In the genomic region with DNA sequence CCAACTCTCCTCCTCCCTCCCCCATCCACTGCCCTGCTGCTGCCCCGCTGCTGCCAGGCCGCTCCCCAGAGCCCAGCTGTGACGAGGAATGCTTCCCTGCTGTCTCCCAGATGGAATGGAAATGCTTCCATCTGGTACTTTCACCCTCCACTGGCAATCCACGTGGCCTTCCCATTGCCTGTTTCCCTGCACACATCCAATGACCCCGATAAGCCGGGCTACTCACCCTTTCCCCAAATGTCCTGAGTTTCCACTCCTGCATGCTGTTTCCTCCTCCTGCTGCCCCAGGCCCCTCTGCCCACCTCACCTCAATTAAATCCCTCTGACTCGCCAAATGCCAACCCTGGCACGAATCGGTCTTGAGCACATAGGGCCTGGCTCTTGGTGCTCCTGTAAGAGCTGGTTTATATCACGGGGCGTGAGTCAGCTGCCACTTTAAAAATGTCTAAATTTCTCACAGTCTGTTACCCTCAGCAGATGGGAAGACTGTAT, we compare ENCODE assay signal across 17 cellular contexts. TPM values are rescaled to one million over a fixed set of nuclear protein-coding genes. Genes with fewer than 3 reads are reported as not detected.
DNase-seq lines count a peak whose midpoint lies in the region; ATAC-seq and TF ChIP-seq lines count a peak whose summit lies in the region.
"Had no signal": no experiment of that assay in that cellular context is flagged by ENCODE, and none has a peak within 500 bp of the region (broad histone marks: within the 10 kb centered on the region; RNA-seq: fewer than 3 reads in every experiment).

No MANE protein-coding gene starts in this region.

- H3K27me3 Mint-ChIP-seq in WTC11 (ENCODE audit: low read depth) = no peaks in the 10 kb centered on the region
- H3K27me3 Mint-ChIP-seq: activated T-helper 17 cell treated with anti-CD3 and anti-CD28 coated beads, Interleukin-2, amount 50 U/mL, for 72 hours had no signal

- H3K4me1 ChIP-seq in GM23248 (ENCODE audit: insufficient read depth) (peaks cover 20% of the 10 kb centered on the region), aorta (ENCODE audit: control insufficient read depth in 1 of 2, insufficient read depth in 2 of 2, low read length in 2 of 2) (no peaks in the 10 kb centered on the region)

- H3K36me3 ChIP-seq in GM23248 (ENCODE audit: low read depth) (peaks cover 39% of the 10 kb centered on the region), aorta (ENCODE audit: control insufficient read depth in 1 of 2, insufficient read depth in 2 of 2, low read length in 1 of 2) (peaks cover 6 to 17% of the 10 kb centered on the region in 2 donors)

- TF ChIP-seq CTCF in WTC11 (IDR thresholded peaks at IDR 0.05) = no peak

- peak overlapping the region; percentile 8; the same call in 1 of the 2 replicates for H3K27ac Mint-ChIP-seq in WTC11
- H3K27ac Mint-ChIP-seq: activated T-helper 17 cell treated with anti-CD3 and anti-CD28 coated beads, Interleukin-2, amount 50 U/mL, for 72 hours had no signal

- in situ Hi-C loops in GM23248 (cut with MboI) = no loop called here

- peaks cover 36% of the 10 kb centered on the region for H3F3A ChIP-seq in GM23248 (ENCODE audit: insufficient read depth)

- intact Hi-C loops in aorta (cut with DNase I) = loop anchor here in 1 of 2 donors (5.0 to 10.0 kb wide), 2 partner anchors 37 to 270 kb away; no protein-coding TSS in a partner anchor

- H3K36me3 Mint-ChIP-seq in WTC11 = peaks cover 81% of the 10 kb centered on the region

- no peaks in the 10 kb centered on the region for H3K9me3 Mint-ChIP-seq in WTC11
- H3K9me3 Mint-ChIP-seq: activated T-helper 17 cell treated with anti-CD3 and anti-CD28 coated beads, Interleukin-2, amount 50 U/mL, for 72 hours had no signal

- H3K9me3 ChIP-seq in GM23248 (ENCODE audit: low read depth) = no peaks in the 10 kb centered on the region
- no peaks in the 10 kb centered on the region for H3K9me3 ChIP-seq in aorta (ENCODE audit: control insufficient read depth, low read length)
- H3K9me3 ChIP-seq: SJSA1 had no signal

- CTCF ChIA-PET in WTC11 (lab: Charles Lee) = interaction anchor here (0.6 to 1.6 kb wide), 3 partner anchors 29 to 243 kb away, joined by 3 to 4 read pairs (median 3); no protein-coding TSS in a partner anchor

- H3K9me2 ChIP-seq in GM23248 (ENCODE audit: insufficient read depth) = no peaks in the 10 kb centered on the region

- POLR2A ChIA-PET in WTC11 (lab: Charles Lee) = interaction anchor here (0.5 kb wide), 1 partner anchor 1203 kb away, joined by 3 read pairs; no protein-coding TSS in a partner anchor

- H2AFZ ChIP-seq in GM23248 = peak overlapping the region; percentile 51; the same call in 1 of the 2 replicates

- no peaks in the 10 kb centered on the region for H3K27me3 ChIP-seq in GM23248 (replicated peaks; ENCODE audit: insufficient read depth)
- H3K27me3 ChIP-seq in aorta (ENCODE audit: control insufficient read depth in 1 of 2, insufficient read depth in 2 of 2, low read length in 1 of 2) = no peaks in the 10 kb centered on the region
- H3K27me3 ChIP-seq: SJSA1 had no signal

- no peak overlapping the region for H3K4me3 Mint-ChIP-seq in WTC11
- H3K4me3 Mint-ChIP-seq: activated T-helper 17 cell treated with anti-CD3 and anti-CD28 coated beads, Interleukin-2, amount 50 U/mL, for 72 hours had no signal

- WGBS in GM23248 (ENCODE audit: low coverage in 1 of 2, low lambda C conversion rate in 2 of 2, missing lambda C conversion rate in 2 of 2), 2 experiments = 49 to 52% methylated on average over 11 of the region's 11 CpGs
- WGBS in aorta, 2 donors = 75 to 86% methylated on average over 11 of the region's 11 CpGs

- peaks cover 7% of the 10 kb centered on the region; the same call in 1 of the 2 replicates for H3K4me1 Mint-ChIP-seq in WTC11
- H3K4me1 Mint-ChIP-seq: activated T-helper 17 cell treated with anti-CD3 and anti-CD28 coated beads, Interleukin-2, amount 50 U/mL, for 72 hours had no signal

- H3K79me2 ChIP-seq in GM23248 (ENCODE audit: insufficient read depth) = peaks cover 12% of the 10 kb centered on the region; the same call in 1 of the 2 replicates

- DNase-seq in GM23248 (peak; percentile 76), WTC11 (ENCODE audit: low spot score) (no peak), hippocampal formation (lab: John Stamatoyannopoulos, UW) (peak; percentile 71), retina (peak; percentile 66), aorta (no peak)
- DNase-seq: activated CD4-positive, alpha-beta T cell treated with anti-CD3 and anti-CD28 coated beads for 4 hours; COR-L47; NCI-H526 treated with DMSO at 0.1 percent for 48 hours had no signal

- H4K20me1 ChIP-seq in GM23248 (ENCODE audit: insufficient read depth) = no peaks in the 10 kb centered on the region

- H3K4me2 ChIP-seq in GM23248 (ENCODE audit: unreplicated experiment) = peak overlapping the region; percentile 28

- H3K27ac ChIP-seq in GM23248 (peak overlapping the region; percentile 87), aorta (ENCODE audit: low read depth in 1 of 2, low read length in 2 of 2) (no peak overlapping the region)
- H3K27ac ChIP-seq: SJSA1 had no signal

- H3K4me3 ChIP-seq in GM23248 = no peak overlapping the region
- no peak overlapping the region for H3K4me3 ChIP-seq in aorta (ENCODE audit: low read length in 2 of 2)
- H3K4me3 ChIP-seq: coronary artery, SJSA1, skin epidermis had no signal

- peak overlapping the region; percentile 77 for H3K9ac ChIP-seq in GM23248

- ATAC-seq in WTC11 (peak; percentile 59), HG03342 (IDR thresholded peaks at IDR 0.05; ENCODE audit: unreplicated experiment) (no peak), aorta (ENCODE audit: low FRiP score) (no peak), HG02981 (IDR thresholded peaks at IDR 0.05; ENCODE audit: unreplicated experiment) (no peak), GM21529 (IDR thresholded peaks at IDR 0.05; ENCODE audit: unreplicated experiment) (no peak)
- ATAC-seq: activated T-helper 17 cell treated with anti-CD3 and anti-CD28 coated beads, Interleukin-2, amount 50 U/mL, for 72 hours had no signal

TF ChIP-seq in WTC11, 78 proteins besides CTCF, POLR2A, EP300 and RAD21 (continues in another document):
- TF ChIP-seq ELF4 (CRISPR knock-in tag; IDR thresholded peaks at IDR 0.05; ENCODE audit: low read depth) = no peak
- no peak for TF ChIP-seq NFYB (CRISPR knock-in tag; conservative IDR thresholded peaks at IDR 0.05; ENCODE audit: low read depth)
- no peak for TF ChIP-seq ZNF232 (CRISPR knock-in tag; IDR thresholded peaks at IDR 0.05)
- TF ChIP-seq, protein P1, sequence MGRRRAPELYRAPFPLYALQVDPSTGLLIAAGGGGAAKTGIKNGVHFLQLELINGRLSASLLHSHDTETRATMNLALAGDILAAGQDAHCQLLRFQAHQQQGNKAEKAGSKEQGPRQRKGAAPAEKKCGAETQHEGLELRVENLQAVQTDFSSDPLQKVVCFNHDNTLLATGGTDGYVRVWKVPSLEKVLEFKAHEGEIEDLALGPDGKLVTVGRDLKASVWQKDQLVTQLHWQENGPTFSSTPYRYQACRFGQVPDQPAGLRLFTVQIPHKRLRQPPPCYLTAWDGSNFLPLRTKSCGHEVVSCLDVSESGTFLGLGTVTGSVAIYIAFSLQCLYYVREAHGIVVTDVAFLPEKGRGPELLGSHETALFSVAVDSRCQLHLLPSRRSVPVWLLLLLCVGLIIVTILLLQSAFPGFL (CRISPR knock-in tag; IDR thresholded peaks at IDR 0.05; ENCODE audit: borderline replicate concordance) = no peak
- TF ChIP-seq ZNF263 (CRISPR knock-in tag; IDR thresholded peaks at IDR 0.05; ENCODE audit: low read depth) = no peak
- TF ChIP-seq, protein P2, sequence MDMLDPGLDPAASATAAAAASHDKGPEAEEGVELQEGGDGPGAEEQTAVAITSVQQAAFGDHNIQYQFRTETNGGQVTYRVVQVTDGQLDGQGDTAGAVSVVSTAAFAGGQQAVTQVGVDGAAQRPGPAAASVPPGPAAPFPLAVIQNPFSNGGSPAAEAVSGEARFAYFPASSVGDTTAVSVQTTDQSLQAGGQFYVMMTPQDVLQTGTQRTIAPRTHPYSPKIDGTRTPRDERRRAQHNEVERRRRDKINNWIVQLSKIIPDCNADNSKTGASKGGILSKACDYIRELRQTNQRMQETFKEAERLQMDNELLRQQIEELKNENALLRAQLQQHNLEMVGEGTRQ (CRISPR knock-in tag; IDR thresholded peaks at IDR 0.05) = no peak
- TF ChIP-seq, protein P3, sequence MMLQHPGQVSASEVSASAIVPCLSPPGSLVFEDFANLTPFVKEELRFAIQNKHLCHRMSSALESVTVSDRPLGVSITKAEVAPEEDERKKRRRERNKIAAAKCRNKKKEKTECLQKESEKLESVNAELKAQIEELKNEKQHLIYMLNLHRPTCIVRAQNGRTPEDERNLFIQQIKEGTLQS (CRISPR knock-in tag; conservative IDR thresholded peaks at IDR 0.05) = no peak
- no peak for TF ChIP-seq CREB1 (CRISPR knock-in tag; IDR thresholded peaks at IDR 0.05)
- TF ChIP-seq, protein P4, sequence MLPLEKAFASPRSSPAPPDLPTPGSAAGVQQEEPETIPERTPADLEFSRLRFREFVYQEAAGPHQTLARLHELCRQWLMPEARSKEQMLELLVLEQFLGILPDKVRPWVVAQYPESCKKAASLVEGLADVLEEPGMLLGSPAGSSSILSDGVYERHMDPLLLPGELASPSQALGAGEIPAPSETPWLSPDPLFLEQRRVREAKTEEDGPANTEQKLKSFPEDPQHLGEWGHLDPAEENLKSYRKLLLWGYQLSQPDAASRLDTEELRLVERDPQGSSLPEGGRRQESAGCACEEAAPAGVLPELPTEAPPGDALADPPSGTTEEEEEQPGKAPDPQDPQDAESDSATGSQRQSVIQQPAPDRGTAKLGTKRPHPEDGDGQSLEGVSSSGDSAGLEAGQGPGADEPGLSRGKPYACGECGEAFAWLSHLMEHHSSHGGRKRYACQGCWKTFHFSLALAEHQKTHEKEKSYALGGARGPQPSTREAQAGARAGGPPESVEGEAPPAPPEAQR (CRISPR knock-in tag; IDR thresholded peaks at IDR 0.05) = no peak
- no peak for TF ChIP-seq ZNF317 (CRISPR knock-in tag; IDR thresholded peaks at IDR 0.05; ENCODE audit: borderline replicate concordance, low read depth)

RNA-seq across cellular contexts. Expression of a gene that starts 36.4 kb away (rescaled TPM):
- not detected in 2 replicates for total RNA-seq in GM23248 (2014; rRNA removed; shearing (Covaris generic))
- polyA plus RNA-seq in GM23248 (2016; fragmentation: Nextera tagmentation; extraction: Ambion mirVana) (not detected in 2 replicates), aorta (under 1 TPM in 1 of 2 donors, not detected in 1; 0.38 TPM)
- total RNA-seq in WTC11 (2021) (not detected in 3 replicates), aorta (under 1 TPM in 1 of 2 donors, not detected in 1; 0.42 TPM)
- total RNA-seq: activated T-helper 17 cell treated with anti-CD3 and anti-CD28 coated beads, Interleukin-2, amount 50 U/mL, for 72 hours; glomerular endothelial cell; mononuclear cell; SJSA1 had no signal

RNA-seq across cellular contexts. Expression of a gene that starts 56.2 kb away (rescaled TPM):
- total RNA-seq in GM23248 (2014; rRNA removed; shearing (Covaris generic)) = 2.8 and 6.7 TPM in 2 replicates
- polyA plus RNA-seq in GM23248 (2016; fragmentation: Nextera tagmentation; extraction: Ambion mirVana) (11.9 and 12.6 TPM in 2 replicates), aorta (1 to 10 TPM; 3.3 to 4.8 TPM)
- total RNA-seq in WTC11 (2021) (55.9 to 60.6 TPM (median 58.4 TPM) in 3 replicates), aorta (1 to 10 TPM; 4.6 to 5.5 TPM)

RNA-seq across cellular contexts. Expression of a gene that starts 57.8 kb away (rescaled TPM):
- 15.7 and 20.4 TPM in 2 replicates for total RNA-seq in GM23248 (2014; rRNA removed; shearing (Covaris generic))
- 4.6 and 4.9 TPM in 2 replicates for polyA plus RNA-seq in GM23248 (2016; fragmentation: Nextera tagmentation; extraction: Ambion mirVana)
- total RNA-seq in WTC11 (2021) = 28.0 to 38.7 TPM (median 29.5 TPM) in 3 replicates
- 10 to 100 TPM; 21.2 to 34.2 TPM for total RNA-seq in aorta
- 1 to 10 TPM; 2.0 to 4.7 TPM for polyA plus RNA-seq in aorta

Comparison
In these comparisons a context has a peak if more than half of its experiments do, and no peak if none do; other contexts are left out.
1. DNase-seq: peak in GM23248 (single experiment), hippocampal formation (2 of 2) and retina (single experiment); none in WTC11 (single experiment) and aorta (0 of 2).